Comparison of ENCODE assay signal across 9 cellular contexts in the genomic region with DNA sequence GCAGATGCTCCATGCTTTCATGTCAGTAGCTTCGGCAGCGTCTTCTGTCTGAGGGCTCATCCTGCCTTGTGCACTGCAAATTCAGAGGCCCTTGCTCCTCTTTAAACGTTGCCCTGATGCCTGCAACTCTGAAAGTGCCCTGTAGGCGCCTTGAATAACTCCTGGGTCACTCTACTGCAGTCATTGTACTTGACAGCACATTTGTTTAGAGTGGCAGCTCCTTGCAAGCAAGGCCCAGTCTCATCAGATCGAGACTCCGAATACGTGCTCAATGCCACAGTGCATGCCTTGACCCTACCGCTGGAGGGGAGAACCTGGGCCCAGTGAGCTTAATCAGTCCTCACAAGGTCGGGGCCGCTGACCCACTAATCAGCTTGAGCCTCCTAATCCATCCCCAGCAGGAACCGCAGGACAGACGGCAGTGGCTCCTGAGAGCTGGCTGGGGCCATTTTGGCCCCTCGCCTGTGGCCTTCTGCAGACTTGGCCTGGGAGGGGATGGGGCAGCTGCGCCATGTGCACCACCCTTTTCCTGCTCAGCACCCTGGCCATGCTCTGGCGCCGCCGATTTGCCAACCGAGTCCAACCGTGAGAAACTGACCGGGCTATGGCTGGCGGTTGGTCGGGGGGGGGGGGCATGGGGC. TPM values are rescaled to one million over a fixed set of nuclear protein-coding genes. Genes with fewer than 3 reads are reported as not detected.
DNase-seq lines count a peak whose midpoint lies in the region; ATAC-seq and TF ChIP-seq lines count a peak whose summit lies in the region.
"Had no signal": no experiment of that assay in that cellular context is flagged by ENCODE, and none has a peak within 500 bp of the region (broad histone marks: within the 10 kb centered on the region; RNA-seq: fewer than 3 reads in every experiment).

A gene with protein sequence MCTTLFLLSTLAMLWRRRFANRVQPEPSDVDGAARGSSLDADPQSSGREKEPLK (plus strand): TSS at position 414 of the 641 bp plus-strand sequence. CDS start 98 bp downstream, at position 512.

- TF ChIP-seq RAD21 in liver (IDR thresholded peaks at IDR 0.05) = no peak

- H3K27me3 Mint-ChIP-seq in HFFc6 (ENCODE audit: insufficient read depth) = peaks cover 28% of the 10 kb centered on the region

- peak within 1 kb of the TSS; percentile 85 for H3K4me3 Mint-ChIP-seq in HFFc6

- peaks cover 1 to 8% of the 10 kb centered on the region in 2 donors for H3K4me1 ChIP-seq in breast epithelium
- peaks cover 7 to 21% (median 13%) of the 10 kb centered on the region in 4 donors for H3K4me1 ChIP-seq in liver (ENCODE audit: control insufficient read depth in 4 of 4, insufficient read depth in 4 of 4, low read length in 3 of 4)
- H3K4me1 ChIP-seq in thoracic aorta (ENCODE audit: control insufficient read depth in 1 of 2, low read depth in 2 of 2) = peaks cover 4 to 27% of the 10 kb centered on the region in 2 donors

- H3K4me3 ChIP-seq in breast epithelium (peak within 1 kb of the TSS; percentile 43 to 86 (median 48)), liver (ENCODE audit: low read depth in 1 of 3, low read length in 3 of 3) (peak within 1 kb of the TSS in 2 of 3 donors; percentile 9 to 14), thoracic aorta (peak within 1 kb of the TSS; percentile 69)

- no peak for TF ChIP-seq POLR2A in breast epithelium (IDR thresholded peaks at IDR 0.05)

- intact Hi-C loops in breast epithelium (cut with DNase I; ENCODE audit: low total_unique reads) = loop anchor here (10.0 kb wide), 1 partner anchor 155 kb away; no protein-coding TSS in a partner anchor

- peaks cover 17% of the 10 kb centered on the region for H3K4me1 Mint-ChIP-seq in HFFc6 (ENCODE audit: low read depth)

- 86% methylated on average over 22 of the region's 22 CpGs for WGBS in liver

- ATAC-seq in thoracic aorta (ENCODE audit: insufficient number of reproducible peaks, low FRiP score, low read depth) = no peak
- no peak for ATAC-seq in GM21717 (IDR thresholded peaks at IDR 0.05; ENCODE audit: unreplicated experiment)

- H3K36me3 Mint-ChIP-seq in HFFc6 (ENCODE audit: low read depth) = no peaks in the 10 kb centered on the region

- no peak within 1 kb of the TSS for H3K9ac ChIP-seq in liver (ENCODE audit: low read depth in 1 of 2, low read length in 2 of 2)

- peak; percentile 40; the same call in 1 of the 2 replicates for TF ChIP-seq CTCF in HFFc6 (IDR thresholded peaks at IDR 0.05)
- TF ChIP-seq CTCF in breast epithelium (IDR thresholded peaks at IDR 0.05) = no peak
- no peak for TF ChIP-seq CTCF in liver (IDR thresholded peaks at IDR 0.05; ENCODE audit: low read depth, low read length, missing input control)
- TF ChIP-seq CTCF in thoracic aorta (IDR thresholded peaks at IDR 0.05) = no peak

- no peaks in the 10 kb centered on the region for H3K36me3 ChIP-seq in breast epithelium
- H3K36me3 ChIP-seq in liver (ENCODE audit: control insufficient read depth in 4 of 4, insufficient read depth in 3 of 4, low read depth in 1 of 4, low read length in 3 of 4) = no peaks in the 10 kb centered on the region
- H3K36me3 ChIP-seq in thoracic aorta = no peaks in the 10 kb centered on the region

- H3K27me3 ChIP-seq in breast epithelium (peaks cover 0 to 7% of the 10 kb centered on the region in 2 donors), liver (ENCODE audit: control insufficient read depth in 4 of 4, insufficient read depth in 4 of 4, low read length in 3 of 4) (no peaks in the 10 kb centered on the region), thoracic aorta (replicated peaks; ENCODE audit: insufficient read depth) (peaks cover 5% of the 10 kb centered on the region)

- H3K9me3 ChIP-seq in breast epithelium (no peaks in the 10 kb centered on the region), liver (ENCODE audit: control insufficient read depth in 4 of 4, low read length in 3 of 4) (no peaks in the 10 kb centered on the region), thoracic aorta (no peaks in the 10 kb centered on the region)

- DNase-seq in HFFc6 (no peak), breast epithelium (ENCODE audit: low spot score in 2 of 2) (no peak), thoracic aorta (ENCODE audit: low spot score) (no peak), NOMO-1 (lab: John Stamatoyannopoulos, UW; ENCODE audit: unreplicated experiment in 2 of 2) (no peak), NCI-H446 (lab: John Stamatoyannopoulos, UW) (no peak), SK-N-DZ (ENCODE audit: low spot score) (no peak)
- DNase-seq: HCEC 1CT had no signal

- H3K27ac Mint-ChIP-seq in HFFc6 = peak within 1 kb of the TSS; percentile 67

- H3K27ac ChIP-seq in breast epithelium (peak within 1 kb of the TSS; percentile 43 to 92), liver (ENCODE audit: low read depth in 1 of 2, low read length in 2 of 2) (no peak within 1 kb of the TSS), thoracic aorta (no peak within 1 kb of the TSS)

- H3K9me3 Mint-ChIP-seq in HFFc6 = no peaks in the 10 kb centered on the region

TF ChIP-seq in liver, 16 proteins besides CTCF, POLR2A, EP300 and RAD21:
- TF ChIP-seq, protein P1, sequence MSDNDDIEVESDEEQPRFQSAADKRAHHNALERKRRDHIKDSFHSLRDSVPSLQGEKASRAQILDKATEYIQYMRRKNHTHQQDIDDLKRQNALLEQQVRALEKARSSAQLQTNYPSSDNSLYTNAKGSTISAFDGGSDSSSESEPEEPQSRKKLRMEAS (IDR thresholded peaks at IDR 0.05) = no peak
- TF ChIP-seq EGR1 (IDR thresholded peaks at IDR 0.05; ENCODE audit: low read depth in 2 of 2) (no peak), SP1 (IDR thresholded peaks at IDR 0.05) (no peak), FOXA2 (IDR thresholded peaks at IDR 0.05) (no peak), TAF1 (conservative IDR thresholded peaks at IDR 0.05) (no peak), YY1 (IDR thresholded peaks at IDR 0.05) (no peak), HNF4A (conservative IDR thresholded peaks at IDR 0.05) (no peak), RXRA (IDR thresholded peaks at IDR 0.05) (no peak), GABPA (IDR thresholded peaks at IDR 0.05 in 1 of 2, conservative IDR thresholded peaks at IDR 0.05 in 1 of 2) (no peak), FOXA1 (IDR thresholded peaks at IDR 0.05) (no peak), HNF4G (IDR thresholded peaks at IDR 0.05) (no peak)
- TF ChIP-seq, protein P2, sequence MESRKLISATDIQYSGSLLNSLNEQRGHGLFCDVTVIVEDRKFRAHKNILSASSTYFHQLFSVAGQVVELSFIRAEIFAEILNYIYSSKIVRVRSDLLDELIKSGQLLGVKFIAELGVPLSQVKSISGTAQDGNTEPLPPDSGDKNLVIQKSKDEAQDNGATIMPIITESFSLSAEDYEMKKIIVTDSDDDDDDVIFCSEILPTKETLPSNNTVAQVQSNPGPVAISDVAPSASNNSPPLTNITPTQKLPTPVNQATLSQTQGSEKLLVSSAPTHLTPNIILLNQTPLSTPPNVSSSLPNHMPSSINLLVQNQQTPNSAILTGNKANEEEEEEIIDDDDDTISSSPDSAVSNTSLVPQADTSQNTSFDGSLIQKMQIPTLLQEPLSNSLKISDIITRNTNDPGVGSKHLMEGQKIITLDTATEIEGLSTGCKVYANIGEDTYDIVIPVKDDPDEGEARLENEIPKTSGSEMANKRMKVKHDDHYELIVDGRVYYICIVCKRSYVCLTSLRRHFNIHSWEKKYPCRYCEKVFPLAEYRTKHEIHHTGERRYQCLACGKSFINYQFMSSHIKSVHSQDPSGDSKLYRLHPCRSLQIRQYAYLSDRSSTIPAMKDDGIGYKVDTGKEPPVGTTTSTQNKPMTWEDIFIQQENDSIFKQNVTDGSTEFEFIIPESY (IDR thresholded peaks at IDR 0.05) = no peak
- TF ChIP-seq, protein P3, sequence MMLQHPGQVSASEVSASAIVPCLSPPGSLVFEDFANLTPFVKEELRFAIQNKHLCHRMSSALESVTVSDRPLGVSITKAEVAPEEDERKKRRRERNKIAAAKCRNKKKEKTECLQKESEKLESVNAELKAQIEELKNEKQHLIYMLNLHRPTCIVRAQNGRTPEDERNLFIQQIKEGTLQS (IDR thresholded peaks at IDR 0.05) = no peak
- TF ChIP-seq, protein P4, sequence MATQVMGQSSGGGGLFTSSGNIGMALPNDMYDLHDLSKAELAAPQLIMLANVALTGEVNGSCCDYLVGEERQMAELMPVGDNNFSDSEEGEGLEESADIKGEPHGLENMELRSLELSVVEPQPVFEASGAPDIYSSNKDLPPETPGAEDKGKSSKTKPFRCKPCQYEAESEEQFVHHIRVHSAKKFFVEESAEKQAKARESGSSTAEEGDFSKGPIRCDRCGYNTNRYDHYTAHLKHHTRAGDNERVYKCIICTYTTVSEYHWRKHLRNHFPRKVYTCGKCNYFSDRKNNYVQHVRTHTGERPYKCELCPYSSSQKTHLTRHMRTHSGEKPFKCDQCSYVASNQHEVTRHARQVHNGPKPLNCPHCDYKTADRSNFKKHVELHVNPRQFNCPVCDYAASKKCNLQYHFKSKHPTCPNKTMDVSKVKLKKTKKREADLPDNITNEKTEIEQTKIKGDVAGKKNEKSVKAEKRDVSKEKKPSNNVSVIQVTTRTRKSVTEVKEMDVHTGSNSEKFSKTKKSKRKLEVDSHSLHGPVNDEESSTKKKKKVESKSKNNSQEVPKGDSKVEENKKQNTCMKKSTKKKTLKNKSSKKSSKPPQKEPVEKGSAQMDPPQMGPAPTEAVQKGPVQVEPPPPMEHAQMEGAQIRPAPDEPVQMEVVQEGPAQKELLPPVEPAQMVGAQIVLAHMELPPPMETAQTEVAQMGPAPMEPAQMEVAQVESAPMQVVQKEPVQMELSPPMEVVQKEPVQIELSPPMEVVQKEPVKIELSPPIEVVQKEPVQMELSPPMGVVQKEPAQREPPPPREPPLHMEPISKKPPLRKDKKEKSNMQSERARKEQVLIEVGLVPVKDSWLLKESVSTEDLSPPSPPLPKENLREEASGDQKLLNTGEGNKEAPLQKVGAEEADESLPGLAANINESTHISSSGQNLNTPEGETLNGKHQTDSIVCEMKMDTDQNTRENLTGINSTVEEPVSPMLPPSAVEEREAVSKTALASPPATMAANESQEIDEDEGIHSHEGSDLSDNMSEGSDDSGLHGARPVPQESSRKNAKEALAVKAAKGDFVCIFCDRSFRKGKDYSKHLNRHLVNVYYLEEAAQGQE (IDR thresholded peaks at IDR 0.05) = no peak
TF ChIP-seq in liver: peak in this region for 0.

RNA-seq across cellular contexts. Expression of the gene that starts here (rescaled TPM):
- total RNA-seq in HFFc6 (2021; fragmentation: NEBNext Ultra II Directional; extraction: Animal tissue kit (Norgen Biotek cat#: 25700)) = not detected
- 1 to 10 TPM; 1.5 to 7.2 (median 4.9) TPM for total RNA-seq in breast epithelium
- total RNA-seq in liver = 1 to 10 TPM in 1 of 2 donors, under 1 TPM in 1; 0.75 to 1.0 TPM
- polyA plus RNA-seq in liver = under 1 TPM in 1 of 2 donors, not detected in 1; 0.63 TPM
- total RNA-seq in thoracic aorta = 1 to 10 TPM; 1.9 to 2.4 TPM
- polyA plus RNA-seq in SK-N-DZ (2014; cell fraction: cytosol; rRNA removed) = 20.7 and 26.4 TPM in 2 replicates
- 20.8 and 32.3 TPM in 2 replicates for polyA plus RNA-seq in SK-N-DZ (2014; cell fraction: nucleus; rRNA removed)

Comparison
In these comparisons a context has a peak if more than half of its experiments do, and no peak if none do; other contexts are left out.
1. H3K27ac ChIP-seq: peak in breast epithelium (2 of 2); none in liver (0 of 2) and thoracic aorta (0 of 2).
2. H3K4me3 ChIP-seq: peak in every context shown above with its lines; median percentile 69 in thoracic aorta; 48 in breast epithelium; 12 in liver.